Comparison of ENCODE assay signal across 8 cellular contexts in the genomic region with DNA sequence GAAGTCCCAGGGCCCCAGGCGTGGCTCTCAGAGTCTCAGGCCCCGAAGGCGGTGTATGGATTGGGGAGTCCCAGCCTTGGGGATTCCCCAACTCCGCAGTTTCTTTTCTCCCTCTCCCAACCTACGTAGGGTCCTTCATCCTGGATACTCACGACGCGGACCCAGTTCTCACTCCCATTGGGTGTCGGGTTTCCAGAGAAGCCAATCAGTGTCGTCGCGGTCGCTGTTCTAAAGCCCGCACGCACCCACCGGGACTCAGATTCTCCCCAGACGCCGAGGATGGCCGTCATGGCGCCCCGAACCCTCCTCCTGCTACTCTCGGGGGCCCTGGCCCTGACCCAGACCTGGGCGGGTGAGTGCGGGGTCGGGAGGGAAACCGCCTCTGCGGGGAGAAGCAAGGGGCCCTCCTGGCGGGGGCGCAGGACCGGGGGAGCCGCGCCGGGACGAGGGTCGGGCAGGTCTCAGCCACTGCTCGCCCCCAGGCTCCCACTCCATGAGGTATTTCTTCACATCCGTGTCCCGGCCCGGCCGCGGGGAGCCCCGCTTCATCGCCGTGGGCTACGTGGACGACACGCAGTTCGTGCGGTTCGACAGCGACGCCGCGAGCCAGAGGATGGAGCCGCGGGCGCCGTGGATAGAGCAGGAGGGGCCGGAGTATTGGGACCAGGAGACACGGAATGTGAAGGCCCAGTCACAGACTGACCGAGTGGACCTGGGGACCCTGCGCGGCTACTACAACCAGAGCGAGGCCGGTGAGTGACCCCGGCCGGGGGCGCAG. TPM values are rescaled to one million over a fixed set of nuclear protein-coding genes. Genes with fewer than 3 reads are reported as not detected.
A peak's percentile ranks its signal among the peaks of the same experiment; 100 is the strongest.
DNase-seq lines count a peak whose midpoint lies in the region; ATAC-seq and TF ChIP-seq lines count a peak whose summit lies in the region.

TSS of gene HLA-A (plus strand) at position 258 of the 778 bp plus-strand sequence. CDS start at position 280, 22 bp downstream.

- H3K27me3 ChIP-seq in HAP-1 (ENCODE audit: low read depth) (no peaks in the 10 kb centered on the region), MM.1S (replicated peaks; ENCODE audit: insufficient read depth, low read length) (no peaks in the 10 kb centered on the region), neural cell (ENCODE audit: insufficient read depth, low read depth, low read length) (no peaks in the 10 kb centered on the region)

- peak within 1 kb of the TSS; percentile 36 for H3K4me3 ChIP-seq in HAP-1
- peak within 1 kb of the TSS; percentile 72 for H3K4me3 ChIP-seq in MM.1S (ENCODE audit: low read length)
- peak within 1 kb of the TSS; percentile 78 for H3K4me3 ChIP-seq in fibroblast of villous mesenchyme (ENCODE audit: low read depth, low read length)
- peak within 1 kb of the TSS; percentile 70 for H3K4me3 ChIP-seq in neural cell (ENCODE audit: low read length)

- in situ Hi-C loops in HAP-1 (cut with MboI; ENCODE audit: low sequenced_read_pairs): loop anchor here (5.0 kb wide), 1 partner anchor 55 kb away; no protein-coding TSS in a partner anchor

- peak within 1 kb of the TSS; percentile 91 for H2AFZ ChIP-seq in MM.1S (ENCODE audit: low read length)
- peak within 1 kb of the TSS; percentile 21 for H2AFZ ChIP-seq in neural cell (ENCODE audit: low read depth, low read length)

- H3K9ac ChIP-seq in ES-I3 (ENCODE audit: low read depth, low read length) (peak within 1 kb of the TSS; percentile 64), MM.1S (ENCODE audit: low read length) (peak within 1 kb of the TSS; percentile 74), neural cell (ENCODE audit: low read length) (peak within 1 kb of the TSS; percentile 59)

- TF ChIP-seq CTCF in MM.1S (IDR thresholded peaks at IDR 0.05; ENCODE audit: low read length) (0 out of 2 replicates have a peak, but pooled peaks have one; percentile 7), fibroblast of villous mesenchyme (IDR thresholded peaks at IDR 0.05; ENCODE audit: insufficient read depth, low read depth, low read length) (no peak), neural cell (IDR thresholded peaks at IDR 0.05; ENCODE audit: poor library complexity, severe bottlenecking) (no peak)

- H3F3A ChIP-seq in MM.1S (ENCODE audit: insufficient read depth, low read length): peaks cover 7% of the 10 kb centered on the region; the same call in 1 of the 2 replicates
- no peaks in the 10 kb centered on the region for H3F3A ChIP-seq in neural cell (ENCODE audit: insufficient read depth, low read length, poor library complexity, severe bottlenecking)

- H3K36me3 ChIP-seq in ES-I3 (ENCODE audit: insufficient read depth, low read length): peaks cover 14% of the 10 kb centered on the region
- H3K36me3 ChIP-seq in HAP-1 (replicated peaks): no peaks in the 10 kb centered on the region
- H3K36me3 ChIP-seq in MM.1S (replicated peaks; ENCODE audit: insufficient read depth, low read length): no peaks in the 10 kb centered on the region
- H3K36me3 ChIP-seq in neural cell (ENCODE audit: insufficient read depth, low read length): no peaks in the 10 kb centered on the region

- no peaks in the 10 kb centered on the region for H3K9me2 ChIP-seq in MM.1S (replicated peaks; ENCODE audit: insufficient read depth, low read length)
- no peaks in the 10 kb centered on the region for H3K9me2 ChIP-seq in neural cell (ENCODE audit: insufficient read depth, low read length)

- TF ChIP-seq RAD21 in neural cell (conservative IDR thresholded peaks at IDR 0.05): peak; percentile 8

- H3K4me3 Mint-ChIP-seq in stimulated activated naive CD8-positive, alpha-beta T cell treated with anti-CD3 and anti-CD28 coated beads, Interleukin-15, amount 100 ng/mL, for 72 hours: peak within 1 kb of the TSS; percentile 92 to 96

- H3K27ac Mint-ChIP-seq in stimulated activated naive CD8-positive, alpha-beta T cell treated with anti-CD3 and anti-CD28 coated beads, Interleukin-15, amount 100 ng/mL, for 72 hours: peak within 1 kb of the TSS; percentile 100

- H3K4me2 ChIP-seq in MM.1S (ENCODE audit: low read depth, low read length): peak within 1 kb of the TSS; percentile 63
- H3K4me2 ChIP-seq in neural cell (ENCODE audit: low read length): no peak within 1 kb of the TSS

- no peaks in the 10 kb centered on the region for H4K20me1 ChIP-seq in MM.1S (ENCODE audit: insufficient read depth, low read length)
- H4K20me1 ChIP-seq in neural cell (ENCODE audit: insufficient read depth): no peaks in the 10 kb centered on the region

- no peak for TF ChIP-seq EP300 in neural cell (conservative IDR thresholded peaks at IDR 0.05; ENCODE audit: poor library complexity, severe bottlenecking)

- ATAC-seq in stimulated activated naive CD8-positive, alpha-beta T cell treated with anti-CD3 and anti-CD28 coated beads, Interleukin-15, amount 100 ng/mL, for 72 hours: peak; percentile 94

- H3K79me2 ChIP-seq in MM.1S (ENCODE audit: low read length): peaks cover 20% of the 10 kb centered on the region
- H3K79me2 ChIP-seq in neural cell (replicated peaks; ENCODE audit: insufficient read depth, low read length): no peaks in the 10 kb centered on the region

- H3K4me1 ChIP-seq in ES-I3 (ENCODE audit: insufficient read depth, low read length): no peaks in the 10 kb centered on the region
- no peaks in the 10 kb centered on the region for H3K4me1 ChIP-seq in HAP-1
- H3K4me1 ChIP-seq in MM.1S (ENCODE audit: low read length): no peaks in the 10 kb centered on the region

- H3K9me3 ChIP-seq in ES-I3 (ENCODE audit: control insufficient read depth, insufficient read depth, low read length): no peaks in the 10 kb centered on the region
- no peaks in the 10 kb centered on the region for H3K9me3 ChIP-seq in HAP-1
- no peaks in the 10 kb centered on the region for H3K9me3 ChIP-seq in MM.1S (replicated peaks; ENCODE audit: insufficient read depth, low read length)
- no peaks in the 10 kb centered on the region for H3K9me3 ChIP-seq in neural cell (ENCODE audit: low read length)

- peaks cover 64% of the 10 kb centered on the region for H3K4me1 Mint-ChIP-seq in stimulated activated naive CD8-positive, alpha-beta T cell treated with anti-CD3 and anti-CD28 coated beads, Interleukin-15, amount 100 ng/mL, for 72 hours

- DNase-seq in HAP-1 (ENCODE audit: low spot score in 2 of 2) (peak; percentile 84 to 90), MM.1S (peak; percentile 93), SIG-M5 (lab: John Stamatoyannopoulos, UW) (peak; percentile 38), activated gamma-delta T cell treated with Interleukin-2 at 50 U/mL for 16 hours (peak; percentile 92), fibroblast of villous mesenchyme (ENCODE audit: low read depth) (peak; percentile 96)
- peak; percentile 86 to 93 for DNase-seq in stimulated activated naive CD8-positive, alpha-beta T cell treated with anti-CD3 and anti-CD28 coated beads, Interleukin-15, amount 100 ng/mL, for 72 hours

- no peaks in the 10 kb centered on the region for H3K9me3 Mint-ChIP-seq in stimulated activated naive CD8-positive, alpha-beta T cell treated with anti-CD3 and anti-CD28 coated beads, Interleukin-15, amount 100 ng/mL, for 72 hours

- H3K27me3 Mint-ChIP-seq in stimulated activated naive CD8-positive, alpha-beta T cell treated with anti-CD3 and anti-CD28 coated beads, Interleukin-15, amount 100 ng/mL, for 72 hours: no peaks in the 10 kb centered on the region

- H3K27ac ChIP-seq in MM.1S (ENCODE audit: low read length) (peak within 1 kb of the TSS; percentile 41; the same call in 1 of the 2 replicates), neural cell (ENCODE audit: low read length) (no peak within 1 kb of the TSS)

TF ChIP-seq in neural cell, 6 proteins besides CTCF, POLR2A, EP300 and RAD21:
- peak; percentile 36 for TF ChIP-seq MXI1 (conservative IDR thresholded peaks at IDR 0.05; ENCODE audit: poor library complexity, severe bottlenecking)
- TF ChIP-seq, protein P1, sequence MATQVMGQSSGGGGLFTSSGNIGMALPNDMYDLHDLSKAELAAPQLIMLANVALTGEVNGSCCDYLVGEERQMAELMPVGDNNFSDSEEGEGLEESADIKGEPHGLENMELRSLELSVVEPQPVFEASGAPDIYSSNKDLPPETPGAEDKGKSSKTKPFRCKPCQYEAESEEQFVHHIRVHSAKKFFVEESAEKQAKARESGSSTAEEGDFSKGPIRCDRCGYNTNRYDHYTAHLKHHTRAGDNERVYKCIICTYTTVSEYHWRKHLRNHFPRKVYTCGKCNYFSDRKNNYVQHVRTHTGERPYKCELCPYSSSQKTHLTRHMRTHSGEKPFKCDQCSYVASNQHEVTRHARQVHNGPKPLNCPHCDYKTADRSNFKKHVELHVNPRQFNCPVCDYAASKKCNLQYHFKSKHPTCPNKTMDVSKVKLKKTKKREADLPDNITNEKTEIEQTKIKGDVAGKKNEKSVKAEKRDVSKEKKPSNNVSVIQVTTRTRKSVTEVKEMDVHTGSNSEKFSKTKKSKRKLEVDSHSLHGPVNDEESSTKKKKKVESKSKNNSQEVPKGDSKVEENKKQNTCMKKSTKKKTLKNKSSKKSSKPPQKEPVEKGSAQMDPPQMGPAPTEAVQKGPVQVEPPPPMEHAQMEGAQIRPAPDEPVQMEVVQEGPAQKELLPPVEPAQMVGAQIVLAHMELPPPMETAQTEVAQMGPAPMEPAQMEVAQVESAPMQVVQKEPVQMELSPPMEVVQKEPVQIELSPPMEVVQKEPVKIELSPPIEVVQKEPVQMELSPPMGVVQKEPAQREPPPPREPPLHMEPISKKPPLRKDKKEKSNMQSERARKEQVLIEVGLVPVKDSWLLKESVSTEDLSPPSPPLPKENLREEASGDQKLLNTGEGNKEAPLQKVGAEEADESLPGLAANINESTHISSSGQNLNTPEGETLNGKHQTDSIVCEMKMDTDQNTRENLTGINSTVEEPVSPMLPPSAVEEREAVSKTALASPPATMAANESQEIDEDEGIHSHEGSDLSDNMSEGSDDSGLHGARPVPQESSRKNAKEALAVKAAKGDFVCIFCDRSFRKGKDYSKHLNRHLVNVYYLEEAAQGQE (IDR thresholded peaks at IDR 0.05; ENCODE audit: borderline replicate concordance): peak; percentile 14
- TF ChIP-seq EZH2 (IDR thresholded peaks at IDR 0.05; ENCODE audit: borderline replicate concordance, insufficient read depth, low read length, poor library complexity, severe bottlenecking): no peak
- TF ChIP-seq SMC3 (conservative IDR thresholded peaks at IDR 0.05; ENCODE audit: poor library complexity): no peak
- peak; percentile 60 for TF ChIP-seq POLR2AphosphoS5 (IDR thresholded peaks at IDR 0.05)

RNA-seq across cellular contexts. Expression of gene HLA-A, which starts in this region (rescaled TPM):
- 325 and 421 TPM in 2 replicates for total RNA-seq in fibroblast of villous mesenchyme
- 47.6 and 58.7 TPM in 2 replicates for polyA plus RNA-seq in neural cell
- 19.7 and 25.8 TPM in 2 replicates for polyA minus RNA-seq in neural cell

Comparison
In these comparisons a context has a peak if more than half of its experiments do, and no peak if none do; other contexts are left out.
1. DNase-seq: peak in every context shown above with its lines; median percentile 96 in fibroblast of villous mesenchyme; 93 in MM.1S; 92 in activated gamma-delta T cell treated with Interleukin-2 at 50 U/mL for 16 hours; 90 in stimulated activated naive CD8-positive, alpha-beta T cell treated with anti-CD3 and anti-CD28 coated beads, Interleukin-15, amount 100 ng/mL, for 72 hours; 87 in HAP-1; 38 in SIG-M5.